Comparison of ENCODE assay signal across 1 cellular context in the genomic region with DNA sequence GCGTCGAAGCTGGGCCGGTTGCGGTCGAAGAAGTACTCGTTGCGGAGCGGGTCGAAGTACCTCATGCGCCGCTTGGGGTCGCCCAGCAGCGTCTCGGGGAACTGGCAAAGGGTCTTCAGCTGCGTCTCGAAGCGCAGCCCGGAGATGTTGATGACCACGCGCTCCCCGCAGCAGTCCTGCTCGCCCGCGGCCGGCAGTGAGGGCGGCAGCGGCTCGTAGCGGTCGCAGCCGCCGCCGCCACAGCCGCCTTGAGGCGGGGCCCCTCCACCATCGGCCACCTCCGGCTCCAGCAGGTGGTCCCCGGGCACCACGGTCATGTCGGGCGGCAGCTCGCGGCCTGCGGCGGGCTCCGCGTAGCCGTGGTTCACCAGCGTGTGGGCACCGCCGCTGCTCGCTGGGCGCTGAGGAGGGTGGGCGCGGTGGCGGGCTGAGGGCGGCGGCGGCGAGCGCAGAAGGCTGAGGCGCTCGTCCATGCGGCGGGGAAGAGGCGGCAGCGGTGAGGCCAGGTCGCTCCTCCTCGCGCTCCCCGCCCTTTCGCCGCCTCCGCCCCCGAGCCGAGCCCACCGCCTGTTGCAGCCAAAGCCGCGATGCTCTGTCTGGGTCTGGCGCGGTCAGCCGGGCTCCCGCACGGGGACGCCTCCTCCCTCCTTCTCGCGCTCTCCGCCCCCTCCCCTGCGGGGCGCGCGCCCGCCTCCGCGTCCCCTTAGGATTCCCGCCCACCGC.
TF ChIP-seq lines count a peak whose summit lies in the region.

Gene KCNA3, minus strand, starts transcription at position 604 of the 723 bp plus-strand sequence. Its CDS starts 131 bp downstream, at position 473.

TF ChIP-seq in HEK293, 187 proteins besides CTCF, POLR2A, EP300 and RAD21 (continued from another document and continues in another):
- TF ChIP-seq PRDM4 (tag by site-specific recombination; IDR thresholded peaks at IDR 0.05) (no peak), SCRT1 (tag by site-specific recombination; IDR thresholded peaks at IDR 0.05; ENCODE audit: borderline replicate concordance) (no peak), ELK4 (IDR thresholded peaks at IDR 0.05; ENCODE audit: borderline replicate concordance, low read depth, low read length) (no peak), GLI4 (tag by site-specific recombination; IDR thresholded peaks at IDR 0.05) (no peak), ZNF112 (tag by site-specific recombination; IDR thresholded peaks at IDR 0.05) (no peak), GLIS2 (tag by site-specific recombination; IDR thresholded peaks at IDR 0.05) (peak; percentile 79; the same call in 1 of the 2 replicates), ZNF433 (tag by site-specific recombination; IDR thresholded peaks at IDR 0.05; ENCODE audit: low read depth) (no peak), BCL11A (tag by site-specific recombination; IDR thresholded peaks at IDR 0.05; ENCODE audit: low read depth) (no peak), REST (tag by site-specific recombination; IDR thresholded peaks at IDR 0.05) (no peak), ZNF558 (tag by site-specific recombination; IDR thresholded peaks at IDR 0.05) (no peak), ZBTB21 (tag by site-specific recombination; IDR thresholded peaks at IDR 0.05) (no peak), ZNF791 (tag by site-specific recombination; IDR thresholded peaks at IDR 0.05) (no peak), ZBTB7A (tag by site-specific recombination; IDR thresholded peaks at IDR 0.05; ENCODE audit: low read depth) (no peak), ZNF548 (tag by site-specific recombination; IDR thresholded peaks at IDR 0.05) (no peak), ZFP3 (tag by site-specific recombination; IDR thresholded peaks at IDR 0.05; ENCODE audit: low read depth) (no peak), ZBTB49 (tag by site-specific recombination; IDR thresholded peaks at IDR 0.05; ENCODE audit: low read depth) (no peak), ZNF23 (tag by site-specific recombination; IDR thresholded peaks at IDR 0.05; ENCODE audit: borderline replicate concordance) (no peak), ZNF670 (tag by site-specific recombination; IDR thresholded peaks at IDR 0.05; ENCODE audit: low read depth) (no peak), ZNF138 (tag by site-specific recombination; IDR thresholded peaks at IDR 0.05; ENCODE audit: borderline replicate concordance) (no peak), OSR2 (tag by site-specific recombination; IDR thresholded peaks at IDR 0.05) (no peak), ZNF26 (tag by site-specific recombination; IDR thresholded peaks at IDR 0.05) (no peak), KLF1 (tag by site-specific recombination; IDR thresholded peaks at IDR 0.05) (peak; percentile 73), ZNF37A (tag by site-specific recombination; IDR thresholded peaks at IDR 0.05) (no peak), ZNF391 (tag by site-specific recombination; IDR thresholded peaks at IDR 0.05; ENCODE audit: borderline replicate concordance, low read depth) (no peak), ZNF398 (tag by site-specific recombination; IDR thresholded peaks at IDR 0.05) (peak; percentile 40; the same call in 1 of the 2 replicates), ZNF621 (tag by site-specific recombination; IDR thresholded peaks at IDR 0.05) (no peak)
- TF ChIP-seq, protein P1, sequence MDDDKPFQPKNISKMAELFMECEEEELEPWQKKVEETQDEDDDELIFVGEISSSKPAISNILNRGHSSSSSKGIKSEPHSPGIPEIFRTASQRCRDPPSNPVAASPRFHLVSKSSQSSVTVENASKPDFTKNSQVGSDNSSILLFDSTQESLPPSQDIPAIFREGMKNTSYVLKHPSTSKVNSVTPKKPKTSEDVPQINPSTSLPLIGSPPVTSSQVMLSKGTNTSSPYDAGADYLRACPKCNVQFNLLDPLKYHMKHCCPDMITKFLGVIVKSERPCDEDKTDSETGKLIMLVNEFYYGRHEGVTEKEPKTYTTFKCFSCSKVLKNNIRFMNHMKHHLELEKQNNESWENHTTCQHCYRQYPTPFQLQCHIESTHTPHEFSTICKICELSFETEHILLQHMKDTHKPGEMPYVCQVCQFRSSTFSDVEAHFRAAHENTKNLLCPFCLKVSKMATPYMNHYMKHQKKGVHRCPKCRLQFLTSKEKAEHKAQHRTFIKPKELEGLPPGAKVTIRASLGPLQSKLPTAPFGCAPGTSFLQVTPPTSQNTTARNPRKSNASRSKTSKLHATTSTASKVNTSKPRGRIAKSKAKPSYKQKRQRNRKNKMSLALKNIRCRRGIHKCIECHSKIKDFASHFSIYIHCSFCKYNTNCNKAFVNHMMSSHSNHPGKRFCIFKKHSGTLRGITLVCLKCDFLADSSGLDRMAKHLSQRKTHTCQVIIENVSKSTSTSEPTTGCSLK (tag by site-specific recombination; IDR thresholded peaks at IDR 0.05): no peak
- TF ChIP-seq, protein P2, sequence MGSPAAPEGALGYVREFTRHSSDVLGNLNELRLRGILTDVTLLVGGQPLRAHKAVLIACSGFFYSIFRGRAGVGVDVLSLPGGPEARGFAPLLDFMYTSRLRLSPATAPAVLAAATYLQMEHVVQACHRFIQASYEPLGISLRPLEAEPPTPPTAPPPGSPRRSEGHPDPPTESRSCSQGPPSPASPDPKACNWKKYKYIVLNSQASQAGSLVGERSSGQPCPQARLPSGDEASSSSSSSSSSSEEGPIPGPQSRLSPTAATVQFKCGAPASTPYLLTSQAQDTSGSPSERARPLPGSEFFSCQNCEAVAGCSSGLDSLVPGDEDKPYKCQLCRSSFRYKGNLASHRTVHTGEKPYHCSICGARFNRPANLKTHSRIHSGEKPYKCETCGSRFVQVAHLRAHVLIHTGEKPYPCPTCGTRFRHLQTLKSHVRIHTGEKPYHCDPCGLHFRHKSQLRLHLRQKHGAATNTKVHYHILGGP (tag by site-specific recombination; IDR thresholded peaks at IDR 0.05): no peak
